32 cellular contexts compared by ENCODE assay signal in the genomic region with DNA sequence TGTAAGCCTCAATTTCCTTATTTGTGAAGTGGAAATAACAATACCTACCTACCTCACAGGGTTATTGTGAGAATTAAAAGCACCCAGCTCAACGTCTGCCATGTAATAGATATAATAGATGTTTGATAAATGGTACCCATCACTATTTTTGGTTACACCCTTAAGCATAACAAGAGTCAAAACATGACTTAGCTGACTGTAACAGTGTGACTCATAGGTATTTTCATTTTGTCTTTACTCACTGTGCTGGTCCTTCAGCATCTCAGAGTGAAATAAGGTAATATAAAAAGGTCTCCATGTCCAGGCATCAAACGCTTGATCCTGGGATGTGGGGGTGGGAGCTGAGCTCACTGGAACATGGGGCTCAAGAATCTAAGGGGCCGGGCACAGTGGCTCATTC. TPM values are rescaled to one million over a fixed set of nuclear protein-coding genes. Genes with fewer than 3 reads are reported as not detected.
DNase-seq lines count a peak whose midpoint lies in the region; ATAC-seq and TF ChIP-seq lines count a peak whose summit lies in the region.
"Had no signal": no experiment of that assay in that cellular context is flagged by ENCODE, and none has a peak within 500 bp of the region (broad histone marks: within the 10 kb centered on the region; RNA-seq: fewer than 3 reads in every experiment).

No MANE protein-coding gene starts in this region.

- no peaks in the 10 kb centered on the region for H3K36me3 Mint-ChIP-seq in activated naive CD4-positive, alpha-beta T cell treated with anti-CD3 and anti-CD28 coated beads, Interleukin-2, amount 50 U/mL, for 72 hours
- H3K36me3 Mint-ChIP-seq: brain; natural killer cell treated with Interleukin-12 subunit alpha and Interleukin-12 subunit beta and Interleukin-15 and Interleukin-18, amount 100 ng/mL, for 72 hours had no signal

- 62 to 78% (median 73%) methylated on average over 3 of the region's 3 CpGs for WGBS in adrenal gland, 4 donors

- no peak overlapping the region for H3K27ac Mint-ChIP-seq in activated naive CD4-positive, alpha-beta T cell treated with anti-CD3 and anti-CD28 coated beads, Interleukin-2, amount 50 U/mL, for 72 hours
- no peak overlapping the region for H3K27ac Mint-ChIP-seq in stimulated activated naive CD8-positive, alpha-beta T cell treated with anti-CD3 and anti-CD28 coated beads, Interleukin-15, amount 100 ng/mL, for 72 hours
- H3K27ac Mint-ChIP-seq: HFFc6; natural killer cell treated with Interleukin-12 subunit alpha and Interleukin-12 subunit beta and Interleukin-15 and Interleukin-18, amount 100 ng/mL, for 72 hours had no signal

- no peaks in the 10 kb centered on the region for H3K79me2 ChIP-seq in OCI-LY7 (ENCODE audit: insufficient read depth, low read depth, low read length)

- H3K36me3 ChIP-seq in HEK293 (ENCODE audit: control insufficient read depth in 2 of 2, insufficient read depth in 1 of 2, low read length in 2 of 2): no peaks in the 10 kb centered on the region
- H3K36me3 ChIP-seq in adrenal gland (replicated peaks in 1 of 2): no peaks in the 10 kb centered on the region
- H3K36me3 ChIP-seq in OCI-LY7 (ENCODE audit: insufficient read depth, low read length): no peaks in the 10 kb centered on the region
- H3K36me3 ChIP-seq: heart right ventricle, Peyer's patch, upper lobe of left lung, WERI-Rb-1 had no signal

- TF ChIP-seq CTCF in HEK293 (tag by site-specific recombination; IDR thresholded peaks at IDR 0.05) (no peak), epithelial cell of esophagus (IDR thresholded peaks at IDR 0.05; ENCODE audit: insufficient read depth, low read depth, low read length, missing control alignments) (no peak), adrenal gland (IDR thresholded peaks at IDR 0.05) (no peak), OCI-LY7 (conservative IDR thresholded peaks at IDR 0.05; ENCODE audit: low read length) (no peak)

- CTCF ChIA-PET in HEK293 (lab: Yijun Ruan, JAX) (interaction anchor here (0.7 to 8.3 kb wide), 4 partner anchors 18 to 197 kb away, joined by 3 to 63 read pairs (median 4); no protein-coding TSS in a partner anchor), OCI-LY7 (lab: Charles Lee; ENCODE audit: unreplicated experiment) (no interaction called here)

- no peak overlapping the region for H3K4me3 ChIP-seq in HEK293 (ENCODE audit: low read depth, low read length)
- no peak overlapping the region for H3K4me3 ChIP-seq in epithelial cell of esophagus (ENCODE audit: low read length)
- H3K4me3 ChIP-seq in adrenal gland: no peak overlapping the region
- no peak overlapping the region for H3K4me3 ChIP-seq in OCI-LY7 (ENCODE audit: low read depth, low read length, poor library complexity, severe bottlenecking)
- H3K4me3 ChIP-seq: heart right ventricle, lung, mucosa of descending colon, Peyer's patch, skin epidermis, upper lobe of left lung had no signal

- H3K27me3 ChIP-seq in adrenal gland: no peaks in the 10 kb centered on the region

- H3K9me3 ChIP-seq in HEK293 (ENCODE audit: control insufficient read depth, insufficient read depth, low read depth, low read length) (no peaks in the 10 kb centered on the region), adrenal gland (replicated peaks in 1 of 3) (no peaks in the 10 kb centered on the region), OCI-LY7 (ENCODE audit: low read length) (no peaks in the 10 kb centered on the region)
- H3K9me3 ChIP-seq: heart right ventricle, mucosa of descending colon, Peyer's patch, upper lobe of left lung had no signal

- H3K4me1 ChIP-seq in HEK293 (ENCODE audit: control insufficient read depth, insufficient read depth, low read length) (0 out of 2 replicates have a peak, but pooled peaks cover 2% of the 10 kb centered on the region), adrenal gland (replicated peaks in 1 of 2) (peaks cover 0 to 3% of the 10 kb centered on the region in 2 donors), OCI-LY7 (ENCODE audit: insufficient read depth, low read length, poor library complexity, severe bottlenecking) (peaks cover 23% of the 10 kb centered on the region)

- H3K9me2 ChIP-seq in OCI-LY7 (ENCODE audit: insufficient read depth, low read length): no peaks in the 10 kb centered on the region

- H4K20me1 ChIP-seq in OCI-LY7 (ENCODE audit: insufficient read depth, low read length): no peaks in the 10 kb centered on the region

- H2AFZ ChIP-seq in OCI-LY7 (ENCODE audit: low read length): no peak overlapping the region

- no peaks in the 10 kb centered on the region for H3K9me3 Mint-ChIP-seq in activated naive CD4-positive, alpha-beta T cell treated with anti-CD3 and anti-CD28 coated beads, Interleukin-2, amount 50 U/mL, for 72 hours
- H3K9me3 Mint-ChIP-seq in stimulated activated naive CD8-positive, alpha-beta T cell treated with anti-CD3 and anti-CD28 coated beads, Interleukin-15, amount 100 ng/mL, for 72 hours: no peaks in the 10 kb centered on the region
- H3K9me3 Mint-ChIP-seq: HFFc6; natural killer cell treated with Interleukin-12 subunit alpha and Interleukin-12 subunit beta and Interleukin-15 and Interleukin-18, amount 100 ng/mL, for 72 hours had no signal

- H3K27me3 Mint-ChIP-seq in stimulated activated naive CD8-positive, alpha-beta T cell treated with anti-CD3 and anti-CD28 coated beads, Interleukin-15, amount 100 ng/mL, for 72 hours: peaks cover 57% of the 10 kb centered on the region

- H3K4me1 Mint-ChIP-seq in stimulated activated naive CD8-positive, alpha-beta T cell treated with anti-CD3 and anti-CD28 coated beads, Interleukin-15, amount 100 ng/mL, for 72 hours: peaks cover 7% of the 10 kb centered on the region

- DNase-seq in activated naive CD4-positive, alpha-beta T cell treated with anti-CD3 and anti-CD28 coated beads, Interleukin-2, amount 50 U/mL, for 72 hours (ENCODE audit: low spot score in 2 of 2): no peak
- DNase-seq in activated naive CD4-positive, alpha-beta T cell treated with anti-CD3 and anti-CD28 coated beads, Interleukin-2, amount 50 U/mL, for 16 hours: no peak
- DNase-seq in epithelial cell of esophagus (ENCODE audit: low read depth) (peak; percentile 48), substantia nigra (lab: John Stamatoyannopoulos, UW) (no peak), adrenal gland (no peak), OCI-LY7 (ENCODE audit: low spot score) (no peak)
- DNase-seq in stimulated activated naive CD8-positive, alpha-beta T cell treated with anti-CD3 and anti-CD28 coated beads, Interleukin-15, amount 100 ng/mL, for 72 hours: no peak
- DNase-seq: ACHN; activated CD8-positive, alpha-beta memory T cell treated with anti-CD3 and anti-CD28 coated beads, Interleukin-2, amount 50 U/mL, for 4 hours; activated gamma-delta T cell; DMS79; foreskin melanocyte; heart right ventricle; HFFc6; mucosa of descending colon; NCI-H1092; NCI-H187 treated with DMSO at 0.1 percent for 48 hours; Peyer's patch; SIG-M5; SW 1271; T-helper 9 cell; upper lobe of left lung had no signal

- POLR2A ChIA-PET in HEK293 (lab: Yijun Ruan, JAX): no interaction called here
- POLR2A ChIA-PET in OCI-LY7 (lab: Charles Lee): interaction anchor here (0.6 to 2.9 kb wide), 3 partner anchors 9 to 350 kb away, joined by 3 to 12 read pairs (median 3); no protein-coding TSS in a partner anchor

- TF ChIP-seq POLR2A in adrenal gland (IDR thresholded peaks at IDR 0.05): no peak

- H3K27ac ChIP-seq in HEK293 (ENCODE audit: extremely low read depth, low read depth, low read length) (no peak overlapping the region), substantia nigra (ENCODE audit: low read depth, low read length, poor library complexity, severe bottlenecking) (no peak overlapping the region), adrenal gland (no peak overlapping the region), OCI-LY7 (ENCODE audit: low read depth, low read length, poor library complexity, severe bottlenecking) (no peak overlapping the region)
- H3K27ac ChIP-seq: C4-2B, heart right ventricle, Peyer's patch, skin epidermis, upper lobe of left lung had no signal

- intact Hi-C loops in adrenal gland (cut with DNase I): no loop called here
- intact Hi-C loops in OCI-LY7 (cut with micrococcal nuclease; ENCODE audit: unreplicated experiment): no loop called here

- H3K4me2 ChIP-seq in OCI-LY7 (ENCODE audit: low read length): no peak overlapping the region

- no peak overlapping the region for H3K4me3 Mint-ChIP-seq in stimulated activated naive CD8-positive, alpha-beta T cell treated with anti-CD3 and anti-CD28 coated beads, Interleukin-15, amount 100 ng/mL, for 72 hours
- H3K4me3 Mint-ChIP-seq: HFFc6; natural killer cell treated with Interleukin-12 subunit alpha and Interleukin-12 subunit beta and Interleukin-15 and Interleukin-18, amount 100 ng/mL, for 72 hours had no signal

- peak; percentile 88 to 93 for ATAC-seq in activated naive CD4-positive, alpha-beta T cell treated with anti-CD3 and anti-CD28 coated beads, Interleukin-2, amount 50 U/mL, for 72 hours
- ATAC-seq in stimulated activated naive CD8-positive, alpha-beta T cell treated with anti-CD3 and anti-CD28 coated beads, Interleukin-15, amount 100 ng/mL, for 72 hours: peak; percentile 75
- ATAC-seq: heart right ventricle, mucosa of descending colon had no signal

- no TSS peak for BruUV-seq in OCI-LY7 (replicated peaks; lab: Mats Ljungman, UMichigan)

RNA-seq across cellular contexts. Expression of gene CPLX3, which starts 3.1 kb away (rescaled TPM):
- total RNA-seq in activated naive CD4-positive, alpha-beta T cell treated with anti-CD3 and anti-CD28 coated beads, Interleukin-2, amount 50 U/mL, for 72 hours: under 1 TPM in 1 of 2 donors, not detected in 1; 0.25 TPM
- 1 to 10 TPM in 2 of 8 donors, under 1 TPM in 4, not detected in 2; 0.51 to 3.6 (median 0.75) TPM for total RNA-seq in adrenal gland
- polyA plus RNA-seq in adrenal gland: 10 to 100 TPM in 2 of 3 donors, 1 to 10 TPM in 1; 1.1 to 24.1 (median 24.0) TPM
- 0.35 and 0.57 TPM in 2 replicates for total RNA-seq in OCI-LY7 (2014; rRNA removed; shearing (Covaris generic))
- total RNA-seq in OCI-LY7 (2022): 1.5 and 2.1 TPM in 2 replicates
- total RNA-seq: lung, osteocyte, Peyer's patch, renal cortical epithelial cell, upper lobe of left lung had no signal
- polyA plus RNA-seq: adipose tissue had no signal

RNA-seq across cellular contexts. Expression of gene ULK3, which starts 13.5 kb away (rescaled TPM):
- total RNA-seq in activated naive CD4-positive, alpha-beta T cell treated with anti-CD3 and anti-CD28 coated beads, Interleukin-2, amount 50 U/mL, for 72 hours: 10 to 100 TPM; 37.6 to 50.3 TPM
- 10 to 100 TPM; 30.1 to 83.6 (median 52.5) TPM for total RNA-seq in adrenal gland
- polyA plus RNA-seq in adrenal gland: 100 to 1,000 TPM in 2 of 3 donors, 10 to 100 TPM in 1; 21.7 to 126 (median 124) TPM
- 22.2 and 31.7 TPM in 2 replicates for total RNA-seq in OCI-LY7 (2014; rRNA removed; shearing (Covaris generic))
- 30.2 and 46.4 TPM in 2 replicates for total RNA-seq in OCI-LY7 (2022)

RNA-seq across cellular contexts. Expression of gene LMAN1L, which starts 16.9 kb away (rescaled TPM):
- 1 to 10 TPM in 1 of 2 donors, under 1 TPM in 1; 0.27 to 1.1 TPM for total RNA-seq in activated naive CD4-positive, alpha-beta T cell treated with anti-CD3 and anti-CD28 coated beads, Interleukin-2, amount 50 U/mL, for 72 hours
- total RNA-seq in adrenal gland (10 to 100 TPM in 1 of 8 donors, 1 to 10 TPM in 6, not detected in 1; 1.6 to 11.2 (median 5.1) TPM), OCI-LY7 (2022) (0.37 and 0.38 TPM in 2 replicates)
- polyA plus RNA-seq in adrenal gland: 10 to 100 TPM in 1 of 3 donors, 1 to 10 TPM in 1, under 1 TPM in 1; 0.88 to 12.5 (median 7.3) TPM
- 0.09 TPM in 1 of 2 replicates, not detected in the other for total RNA-seq in OCI-LY7 (2014; rRNA removed; shearing (Covaris generic))
- total RNA-seq: HFFc6, osteocyte, Peyer's patch, renal cortical epithelial cell had no signal

RNA-seq across cellular contexts. Expression of gene SCAMP2, which starts 43.7 kb away (rescaled TPM):
- total RNA-seq in activated naive CD4-positive, alpha-beta T cell treated with anti-CD3 and anti-CD28 coated beads, Interleukin-2, amount 50 U/mL, for 72 hours: 10 to 100 TPM; 79.5 to 92.7 TPM
- 100 to 1,000 TPM in 5 of 8 donors, 10 to 100 TPM in 3; 79.1 to 185 (median 104) TPM for total RNA-seq in adrenal gland
- polyA plus RNA-seq in adrenal gland: 100 to 1,000 TPM in 1 of 3 donors, 10 to 100 TPM in 2; 45.0 to 109 (median 61.9) TPM
- 21.3 and 24.6 TPM in 2 replicates for total RNA-seq in OCI-LY7 (2014; rRNA removed; shearing (Covaris generic))
- 50.7 and 55.2 TPM in 2 replicates for total RNA-seq in OCI-LY7 (2022)

RNA-seq across cellular contexts. Expression of gene CSK, which starts 47.6 kb away (rescaled TPM):
- total RNA-seq in activated naive CD4-positive, alpha-beta T cell treated with anti-CD3 and anti-CD28 coated beads, Interleukin-2, amount 50 U/mL, for 72 hours: 100 to 1,000 TPM; 231 to 297 TPM
- total RNA-seq in adrenal gland (10 to 100 TPM; 13.8 to 59.4 (median 30.1) TPM), OCI-LY7 (2022) (318 and 355 TPM in 2 replicates)
- polyA plus RNA-seq in adrenal gland: 10 to 100 TPM; 20.5 to 46.4 (median 25.8) TPM
- total RNA-seq in OCI-LY7 (2014; rRNA removed; shearing (Covaris generic)): 106 and 112 TPM in 2 replicates
